3 cellular contexts compared by ENCODE assay signal in genomic region chr11:76916712-76917111, GRCh38.
TF ChIP-seq lines count a peak whose summit lies in the region.

No MANE protein-coding gene starts in this region.

TF ChIP-seq in A549, 52 proteins besides CTCF, POLR2A, EP300 and RAD21:
- TF ChIP-seq HOXB13 (CRISPR knock-in tag; IDR thresholded peaks at IDR 0.05; ENCODE audit: low read depth) = no peak
- TF ChIP-seq E2F6 (IDR thresholded peaks at IDR 0.05; ENCODE audit: borderline replicate concordance, low read depth) = no peak
- no peak for TF ChIP-seq NPAS2 (CRISPR knock-in tag; IDR thresholded peaks at IDR 0.05; ENCODE audit: borderline replicate concordance)
- no peak for TF ChIP-seq FOSL2 (IDR thresholded peaks at IDR 0.05)
- TF ChIP-seq FOSL2 (CRISPR knock-in tag; IDR thresholded peaks at IDR 0.05) = no peak
- no peak for TF ChIP-seq POLR2AphosphoS2 (conservative IDR thresholded peaks at IDR 0.05; ENCODE audit: low read length)
- TF ChIP-seq HOXA7 (CRISPR knock-in tag; IDR thresholded peaks at IDR 0.05) = no peak
- TF ChIP-seq ZSCAN20 (CRISPR knock-in tag; IDR thresholded peaks at IDR 0.05) = no peak
- TF ChIP-seq BHLHE40 (IDR thresholded peaks at IDR 0.05; ENCODE audit: low read depth, low read length) = no peak
- no peak for TF ChIP-seq ZNF302 (CRISPR knock-in tag; IDR thresholded peaks at IDR 0.05)
- TF ChIP-seq TFCP2L1 (CRISPR knock-in tag; IDR thresholded peaks at IDR 0.05) = no peak
- no peak for TF ChIP-seq ELK1 (IDR thresholded peaks at IDR 0.05; ENCODE audit: low read depth, low read length)
- no peak for TF ChIP-seq SREBF2 (IDR thresholded peaks at IDR 0.05)
- TF ChIP-seq ZC3H11A (IDR thresholded peaks at IDR 0.05) = no peak

TF ChIP-seq in HepG2, 621 proteins besides CTCF, POLR2A, EP300 and RAD21 (continues in another document):
- TF ChIP-seq ZNF280D (CRISPR knock-in tag; IDR thresholded peaks at IDR 0.05) = no peak
- no peak for TF ChIP-seq SALL1 (CRISPR knock-in tag; IDR thresholded peaks at IDR 0.05)
- TF ChIP-seq, protein P1, sequence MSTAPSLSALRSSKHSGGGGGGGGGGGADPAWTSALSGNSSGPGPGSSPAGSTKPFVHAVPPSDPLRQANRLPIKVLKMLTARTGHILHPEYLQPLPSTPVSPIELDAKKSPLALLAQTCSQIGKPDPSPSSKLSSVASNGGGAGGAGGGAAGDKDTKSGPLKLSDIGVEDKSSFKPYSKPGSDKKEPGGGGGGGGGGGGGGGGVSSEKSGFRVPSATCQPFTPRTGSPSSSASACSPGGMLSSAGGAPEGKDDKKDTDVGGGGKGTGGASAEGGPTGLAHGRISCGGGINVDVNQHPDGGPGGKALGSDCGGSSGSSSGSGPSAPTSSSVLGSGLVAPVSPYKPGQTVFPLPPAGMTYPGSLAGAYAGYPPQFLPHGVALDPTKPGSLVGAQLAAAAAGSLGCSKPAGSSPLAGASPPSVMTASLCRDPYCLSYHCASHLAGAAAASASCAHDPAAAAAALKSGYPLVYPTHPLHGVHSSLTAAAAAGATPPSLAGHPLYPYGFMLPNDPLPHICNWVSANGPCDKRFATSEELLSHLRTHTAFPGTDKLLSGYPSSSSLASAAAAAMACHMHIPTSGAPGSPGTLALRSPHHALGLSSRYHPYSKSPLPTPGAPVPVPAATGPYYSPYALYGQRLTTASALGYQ (CRISPR knock-in tag; IDR thresholded peaks at IDR 0.05) = peak; percentile 81; the same call in 1 of the 2 replicates
- no peak for TF ChIP-seq KDM2A (CRISPR knock-in tag; IDR thresholded peaks at IDR 0.05; ENCODE audit: borderline replicate concordance, low read depth)
- peak; percentile 50; the same call in 1 of the 2 replicates for TF ChIP-seq NR2F6 (IDR thresholded peaks at IDR 0.05)
- TF ChIP-seq NR2F6 (CRISPR knock-in tag; IDR thresholded peaks at IDR 0.05) = no peak
- TF ChIP-seq, protein P2, sequence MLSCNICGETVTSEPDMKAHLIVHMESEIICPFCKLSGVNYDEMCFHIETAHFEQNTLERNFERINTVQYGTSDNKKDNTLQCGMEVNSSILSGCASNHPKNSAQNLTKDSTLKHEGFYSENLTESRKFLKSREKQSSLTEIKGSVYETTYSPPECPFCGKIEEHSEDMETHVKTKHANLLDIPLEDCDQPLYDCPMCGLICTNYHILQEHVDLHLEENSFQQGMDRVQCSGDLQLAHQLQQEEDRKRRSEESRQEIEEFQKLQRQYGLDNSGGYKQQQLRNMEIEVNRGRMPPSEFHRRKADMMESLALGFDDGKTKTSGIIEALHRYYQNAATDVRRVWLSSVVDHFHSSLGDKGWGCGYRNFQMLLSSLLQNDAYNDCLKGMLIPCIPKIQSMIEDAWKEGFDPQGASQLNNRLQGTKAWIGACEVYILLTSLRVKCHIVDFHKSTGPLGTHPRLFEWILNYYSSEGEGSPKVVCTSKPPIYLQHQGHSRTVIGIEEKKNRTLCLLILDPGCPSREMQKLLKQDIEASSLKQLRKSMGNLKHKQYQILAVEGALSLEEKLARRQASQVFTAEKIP (CRISPR knock-in tag; IDR thresholded peaks at IDR 0.05; ENCODE audit: borderline replicate concordance) = no peak
- TF ChIP-seq, protein P3, sequence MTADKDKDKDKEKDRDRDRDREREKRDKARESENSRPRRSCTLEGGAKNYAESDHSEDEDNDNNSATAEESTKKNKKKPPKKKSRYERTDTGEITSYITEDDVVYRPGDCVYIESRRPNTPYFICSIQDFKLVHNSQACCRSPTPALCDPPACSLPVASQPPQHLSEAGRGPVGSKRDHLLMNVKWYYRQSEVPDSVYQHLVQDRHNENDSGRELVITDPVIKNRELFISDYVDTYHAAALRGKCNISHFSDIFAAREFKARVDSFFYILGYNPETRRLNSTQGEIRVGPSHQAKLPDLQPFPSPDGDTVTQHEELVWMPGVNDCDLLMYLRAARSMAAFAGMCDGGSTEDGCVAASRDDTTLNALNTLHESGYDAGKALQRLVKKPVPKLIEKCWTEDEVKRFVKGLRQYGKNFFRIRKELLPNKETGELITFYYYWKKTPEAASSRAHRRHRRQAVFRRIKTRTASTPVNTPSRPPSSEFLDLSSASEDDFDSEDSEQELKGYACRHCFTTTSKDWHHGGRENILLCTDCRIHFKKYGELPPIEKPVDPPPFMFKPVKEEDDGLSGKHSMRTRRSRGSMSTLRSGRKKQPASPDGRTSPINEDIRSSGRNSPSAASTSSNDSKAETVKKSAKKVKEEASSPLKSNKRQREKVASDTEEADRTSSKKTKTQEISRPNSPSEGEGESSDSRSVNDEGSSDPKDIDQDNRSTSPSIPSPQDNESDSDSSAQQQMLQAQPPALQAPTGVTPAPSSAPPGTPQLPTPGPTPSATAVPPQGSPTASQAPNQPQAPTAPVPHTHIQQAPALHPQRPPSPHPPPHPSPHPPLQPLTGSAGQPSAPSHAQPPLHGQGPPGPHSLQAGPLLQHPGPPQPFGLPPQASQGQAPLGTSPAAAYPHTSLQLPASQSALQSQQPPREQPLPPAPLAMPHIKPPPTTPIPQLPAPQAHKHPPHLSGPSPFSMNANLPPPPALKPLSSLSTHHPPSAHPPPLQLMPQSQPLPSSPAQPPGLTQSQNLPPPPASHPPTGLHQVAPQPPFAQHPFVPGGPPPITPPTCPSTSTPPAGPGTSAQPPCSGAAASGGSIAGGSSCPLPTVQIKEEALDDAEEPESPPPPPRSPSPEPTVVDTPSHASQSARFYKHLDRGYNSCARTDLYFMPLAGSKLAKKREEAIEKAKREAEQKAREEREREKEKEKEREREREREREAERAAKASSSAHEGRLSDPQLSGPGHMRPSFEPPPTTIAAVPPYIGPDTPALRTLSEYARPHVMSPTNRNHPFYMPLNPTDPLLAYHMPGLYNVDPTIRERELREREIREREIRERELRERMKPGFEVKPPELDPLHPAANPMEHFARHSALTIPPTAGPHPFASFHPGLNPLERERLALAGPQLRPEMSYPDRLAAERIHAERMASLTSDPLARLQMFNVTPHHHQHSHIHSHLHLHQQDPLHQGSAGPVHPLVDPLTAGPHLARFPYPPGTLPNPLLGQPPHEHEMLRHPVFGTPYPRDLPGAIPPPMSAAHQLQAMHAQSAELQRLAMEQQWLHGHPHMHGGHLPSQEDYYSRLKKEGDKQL (CRISPR knock-in tag; IDR thresholded peaks at IDR 0.05; ENCODE audit: low read depth) = peak; percentile 95; the same call in 1 of the 2 replicates
- no peak for TF ChIP-seq KLF11 (CRISPR knock-in tag; IDR thresholded peaks at IDR 0.05)
- TF ChIP-seq PITX1 (CRISPR knock-in tag; IDR thresholded peaks at IDR 0.05) = peak; percentile 50; the same call in 1 of the 2 replicates

TF ChIP-seq in SK-N-SH, 30 proteins besides CTCF, POLR2A, EP300 and RAD21:
- no peak for TF ChIP-seq IRF3 (IDR thresholded peaks at IDR 0.05; ENCODE audit: low read depth, low read length)
- TF ChIP-seq MAX (IDR thresholded peaks at IDR 0.05; ENCODE audit: low read depth) = no peak
- no peak for TF ChIP-seq CHD2 (IDR thresholded peaks at IDR 0.05; ENCODE audit: low read length, partially characterized antibody)
- TF ChIP-seq SMC3 (IDR thresholded peaks at IDR 0.05; ENCODE audit: low read depth, low read length) = no peak
- TF ChIP-seq TAF1 (IDR thresholded peaks at IDR 0.05; ENCODE audit: borderline replicate concordance, low read depth, low read length) = no peak
- no peak for TF ChIP-seq FOXJ3 (CRISPR knock-in tag; IDR thresholded peaks at IDR 0.05)
- no peak for TF ChIP-seq ZBTB33 (IDR thresholded peaks at IDR 0.05; ENCODE audit: borderline replicate concordance, low read depth)
- TF ChIP-seq YY1 (IDR thresholded peaks at IDR 0.05; ENCODE audit: low read depth) = no peak
- TF ChIP-seq PBX3 (IDR thresholded peaks at IDR 0.05) = no peak
- no peak for TF ChIP-seq MXI1 (IDR thresholded peaks at IDR 0.05; ENCODE audit: low read depth, low read length)
- no peak for TF ChIP-seq USF1 (IDR thresholded peaks at IDR 0.05; ENCODE audit: borderline replicate concordance, low read depth)
- no peak for TF ChIP-seq ELF1 (IDR thresholded peaks at IDR 0.05)
- no peak for TF ChIP-seq USF2 (IDR thresholded peaks at IDR 0.05; ENCODE audit: borderline replicate concordance, low read depth, low read length)
- no peak for TF ChIP-seq REST (IDR thresholded peaks at IDR 0.05; ENCODE audit: low read depth, low read length)
- no peak for TF ChIP-seq RXRA (IDR thresholded peaks at IDR 0.05; ENCODE audit: borderline replicate concordance, low read depth)
